ENCODE assay signal across 10 cellular contexts in genomic region chr1:27496604-27497155, GRCh38. TPM values are rescaled to one million over a fixed set of nuclear protein-coding genes. Genes with fewer than 3 reads are reported as not detected.
DNase-seq lines count a peak whose midpoint lies in the region; ATAC-seq and TF ChIP-seq lines count a peak whose summit lies in the region.
"Had no signal": no experiment of that assay in that cellular context is flagged by ENCODE, and none has a peak within 500 bp of the region (broad histone marks: within the 10 kb centered on the region; RNA-seq: fewer than 3 reads in every experiment).

No MANE protein-coding gene starts in this region.

- TF ChIP-seq CTCF in gastroesophageal sphincter (IDR thresholded peaks at IDR 0.05): peak in 2 of 4 experiments; percentile 42 to 43
- peak; percentile 8 for TF ChIP-seq CTCF in parathyroid adenoma (IDR thresholded peaks at IDR 0.05)
- no peak for TF ChIP-seq CTCF in activated CD8-positive, alpha-beta T cell treated with anti-CD3 and anti-CD28 coated beads for 36 hours (IDR thresholded peaks at IDR 0.05)

- H3K4me1 Mint-ChIP-seq in activated CD8-positive, alpha-beta T cell treated with anti-CD3 and anti-CD28 coated beads for 36 hours (ENCODE audit: low read depth): peaks cover 12% of the 10 kb centered on the region
- H3K4me1 Mint-ChIP-seq: activated T-helper 17 cell treated with anti-CD3 and anti-CD28 coated beads, Interleukin-2, amount 50 U/mL, for 72 hours had no signal

- no peaks in the 10 kb centered on the region for H3K9me3 ChIP-seq in ES-I3 (ENCODE audit: control insufficient read depth, insufficient read depth, low read length)
- H3K9me3 ChIP-seq in SJCRH30 (replicated peaks): no peaks in the 10 kb centered on the region
- H3K9me3 ChIP-seq in gastroesophageal sphincter: no peaks in the 10 kb centered on the region
- H3K9me3 ChIP-seq in parathyroid adenoma (ENCODE audit: control insufficient read depth, low read length): no peaks in the 10 kb centered on the region

- H3K79me2 ChIP-seq in parathyroid adenoma: no peaks in the 10 kb centered on the region

- H3K9me3 Mint-ChIP-seq in activated CD8-positive, alpha-beta T cell treated with anti-CD3 and anti-CD28 coated beads for 36 hours: no peaks in the 10 kb centered on the region
- H3K9me3 Mint-ChIP-seq: activated T-helper 17 cell treated with anti-CD3 and anti-CD28 coated beads, Interleukin-2, amount 50 U/mL, for 72 hours had no signal

- no peaks in the 10 kb centered on the region for H3K27me3 ChIP-seq in SJCRH30
- H3K27me3 ChIP-seq in gastroesophageal sphincter: no peaks in the 10 kb centered on the region
- H3K27me3 ChIP-seq in parathyroid adenoma (ENCODE audit: control insufficient read depth, insufficient read depth, low read length): no peaks in the 10 kb centered on the region

- no peak overlapping the region for H2AFZ ChIP-seq in parathyroid adenoma

- H3K4me2 ChIP-seq in parathyroid adenoma (ENCODE audit: low read length): no peak overlapping the region

- peak; percentile 39 to 57 for DNase-seq in SJCRH30
- no peak for DNase-seq in germinal center (ENCODE audit: low spot score)
- DNase-seq in GF-D8 (lab: John Stamatoyannopoulos, UW): no peak
- no peak for DNase-seq in activated CD8-positive, alpha-beta T cell treated with anti-CD3 and anti-CD28 coated beads for 36 hours
- DNase-seq: RPMI8226 had no signal

- H3K27me3 Mint-ChIP-seq in activated CD8-positive, alpha-beta T cell treated with anti-CD3 and anti-CD28 coated beads for 36 hours: no peaks in the 10 kb centered on the region
- H3K27me3 Mint-ChIP-seq: activated T-helper 17 cell treated with anti-CD3 and anti-CD28 coated beads, Interleukin-2, amount 50 U/mL, for 72 hours had no signal

- H3K36me3 Mint-ChIP-seq in activated CD8-positive, alpha-beta T cell treated with anti-CD3 and anti-CD28 coated beads for 36 hours (ENCODE audit: low read depth): no peaks in the 10 kb centered on the region

- WGBS in gastroesophageal sphincter (ENCODE audit: low coverage in 1 of 2), 2 donors: 10 to 11% methylated on average over 2 to 5 of the region's 8 CpGs

- no peak for TF ChIP-seq POLR2A in gastroesophageal sphincter (IDR thresholded peaks at IDR 0.05)

- H3K36me3 ChIP-seq in ES-I3 (ENCODE audit: insufficient read depth, low read length) (no peaks in the 10 kb centered on the region), SJCRH30 (no peaks in the 10 kb centered on the region), gastroesophageal sphincter (no peaks in the 10 kb centered on the region), parathyroid adenoma (ENCODE audit: control insufficient read depth, insufficient read depth, low read length) (no peaks in the 10 kb centered on the region)

- intact Hi-C loops in activated CD8-positive, alpha-beta T cell treated with anti-CD3 and anti-CD28 coated beads for 36 hours (cut with micrococcal nuclease): no loop called here

- TF ChIP-seq EP300 in gastroesophageal sphincter (IDR thresholded peaks at IDR 0.05): no peak

- H3K4me3 ChIP-seq in SJCRH30 (peak overlapping the region; percentile 34), gastroesophageal sphincter (peak overlapping the region in 1 of 2 donors; percentile 16), parathyroid adenoma (ENCODE audit: low read depth, low read length) (no peak overlapping the region)

- CTCF ChIA-PET in activated CD8-positive, alpha-beta T cell treated with anti-CD3 and anti-CD28 coated beads for 36 hours (lab: Charles Lee): interaction anchor here (0.8 to 1.1 kb wide), 3 partner anchors 9 to 81 kb away, joined by 3 to 5 read pairs (median 3); no protein-coding TSS in a partner anchor

- H3K4me3 Mint-ChIP-seq in activated CD8-positive, alpha-beta T cell treated with anti-CD3 and anti-CD28 coated beads for 36 hours: no peak overlapping the region
- H3K4me3 Mint-ChIP-seq: activated T-helper 17 cell treated with anti-CD3 and anti-CD28 coated beads, Interleukin-2, amount 50 U/mL, for 72 hours had no signal

- H3K9ac ChIP-seq in ES-I3 (ENCODE audit: low read depth, low read length) (peak overlapping the region; percentile 20; the same call in 1 of the 2 replicates), parathyroid adenoma (no peak overlapping the region)

- H3K27ac Mint-ChIP-seq in activated CD8-positive, alpha-beta T cell treated with anti-CD3 and anti-CD28 coated beads for 36 hours: no peak overlapping the region
- H3K27ac Mint-ChIP-seq: activated T-helper 17 cell treated with anti-CD3 and anti-CD28 coated beads, Interleukin-2, amount 50 U/mL, for 72 hours had no signal

- ATAC-seq in gastroesophageal sphincter: peak; percentile 59
- ATAC-seq in HG03457 (IDR thresholded peaks at IDR 0.05; ENCODE audit: unreplicated experiment): no peak
- ATAC-seq in activated CD8-positive, alpha-beta T cell treated with anti-CD3 and anti-CD28 coated beads for 36 hours: no peak
- ATAC-seq: activated T-helper 17 cell treated with anti-CD3 and anti-CD28 coated beads, Interleukin-2, amount 50 U/mL, for 72 hours had no signal

- H3K4me1 ChIP-seq in ES-I3 (ENCODE audit: insufficient read depth, low read length): peaks cover 11% of the 10 kb centered on the region
- no peaks in the 10 kb centered on the region for H3K4me1 ChIP-seq in SJCRH30
- peaks cover 5 to 29% (median 16%) of the 10 kb centered on the region in 3 donors for H3K4me1 ChIP-seq in gastroesophageal sphincter
- H3K4me1 ChIP-seq in parathyroid adenoma: no peaks in the 10 kb centered on the region

- H3K27ac ChIP-seq in SJCRH30 (no peak overlapping the region), gastroesophageal sphincter (peak overlapping the region in 1 of 4 donors; percentile 2), parathyroid adenoma (no peak overlapping the region)

- POLR2A ChIA-PET in activated CD8-positive, alpha-beta T cell treated with anti-CD3 and anti-CD28 coated beads for 36 hours (lab: Charles Lee): interaction anchor here (0.9 kb wide), 1 partner anchor 25 kb away, joined by 4 read pairs; no protein-coding TSS in a partner anchor

RNA-seq across cellular contexts. Expression of gene WASF2, which starts 6.7 kb away (rescaled TPM):
- 38.2 and 43.6 TPM in 2 replicates for total RNA-seq in SJCRH30 (2014; rRNA removed; shearing (Covaris generic))
- 100 to 1,000 TPM in 1 of 4 donors, 10 to 100 TPM in 3; 74.7 to 107 (median 79.8) TPM for total RNA-seq in gastroesophageal sphincter
- total RNA-seq in activated CD8-positive, alpha-beta T cell treated with anti-CD3 and anti-CD28 coated beads for 36 hours: 100 to 1,000 TPM; 108 to 111 TPM

Comparison
In these comparisons a context has a peak if more than half of its experiments do, and no peak if none do; other contexts are left out.
1. DNase-seq: peak in SJCRH30 (2 of 2); none in germinal center (single experiment), GF-D8 (single experiment) and activated CD8-positive, alpha-beta T cell treated with anti-CD3 and anti-CD28 coated beads for 36 hours (single experiment).